15 cellular contexts compared by ENCODE assay signal in genomic region chr2:100248044-100248330, GRCh38.
A peak's percentile ranks its signal among the peaks of the same experiment; 100 is the strongest.
DNase-seq lines count a peak whose midpoint lies in the region; ATAC-seq and TF ChIP-seq lines count a peak whose summit lies in the region.
"Had no signal": no experiment of that assay in that cellular context is flagged by ENCODE, and none has a peak within 500 bp of the region (broad histone marks: within the 10 kb centered on the region; RNA-seq: fewer than 3 reads in every experiment).

No MANE protein-coding gene starts in this region.

- no peak overlapping the region for H3K4me3 Mint-ChIP-seq in activated naive CD8-positive, alpha-beta T cell treated with anti-CD3 and anti-CD28 coated beads, Interleukin-2, amount 50 U/mL, for 24 hours
- H3K4me3 Mint-ChIP-seq in activated naive CD8-positive, alpha-beta T cell treated with anti-CD3 and anti-CD28 coated beads for 36 hours: no peak overlapping the region
- H3K4me3 Mint-ChIP-seq in stimulated activated memory B cell treated with anti-CD40 and anti-IgM and Interleukin-4, amounts not matched to agents 10 μg/mL and 1 μg/mL and 100 μg/mL, for 72 hours: peak overlapping the region; percentile 6
- H3K4me3 Mint-ChIP-seq: activated naive CD8-positive, alpha-beta T cell; CD8-positive, alpha-beta T cell; immature natural killer cell had no signal

- H3K36me3 Mint-ChIP-seq in activated naive CD8-positive, alpha-beta T cell treated with anti-CD3 and anti-CD28 coated beads, Interleukin-2, amount 50 U/mL, for 24 hours (ENCODE audit: low read depth): no peaks in the 10 kb centered on the region
- H3K36me3 Mint-ChIP-seq in activated naive CD8-positive, alpha-beta T cell treated with anti-CD3 and anti-CD28 coated beads for 36 hours: no peaks in the 10 kb centered on the region
- no peaks in the 10 kb centered on the region for H3K36me3 Mint-ChIP-seq in stimulated activated memory B cell treated with anti-CD40 and anti-IgM and Interleukin-4, amounts not matched to agents 10 μg/mL and 1 μg/mL and 100 μg/mL, for 72 hours
- H3K36me3 Mint-ChIP-seq: activated naive CD8-positive, alpha-beta T cell; CD8-positive, alpha-beta T cell; immature natural killer cell had no signal

- no peaks in the 10 kb centered on the region for H3K27me3 ChIP-seq in thyroid gland

- no peaks in the 10 kb centered on the region for H3K36me3 ChIP-seq in thyroid gland

- ATAC-seq in activated naive CD8-positive, alpha-beta T cell treated with anti-CD3 and anti-CD28 coated beads, Interleukin-2, amount 50 U/mL, for 24 hours: no peak
- peak; percentile 18 for ATAC-seq in HG02610 (IDR thresholded peaks at IDR 0.05; ENCODE audit: unreplicated experiment)
- peak; percentile 25 for ATAC-seq in HG03457 (IDR thresholded peaks at IDR 0.05; ENCODE audit: unreplicated experiment)
- peak; percentile 69 for ATAC-seq in stimulated activated memory B cell treated with anti-CD40 and anti-IgM and Interleukin-4, amounts not matched to agents 10 μg/mL and 1 μg/mL and 100 μg/mL, for 72 hours
- ATAC-seq: CD8-positive, alpha-beta T cell had no signal

- no peak for TF ChIP-seq POLR2A in thyroid gland (IDR thresholded peaks at IDR 0.05)

- WGBS in thyroid gland, 2 donors: 90 to 92% methylated on average over 4 of the region's 4 CpGs

- peaks cover 7% of the 10 kb centered on the region for H3K27me3 Mint-ChIP-seq in activated naive CD8-positive, alpha-beta T cell treated with anti-CD3 and anti-CD28 coated beads, Interleukin-2, amount 50 U/mL, for 24 hours
- H3K27me3 Mint-ChIP-seq in activated naive CD8-positive, alpha-beta T cell treated with anti-CD3 and anti-CD28 coated beads for 36 hours: peaks cover 3% of the 10 kb centered on the region
- no peaks in the 10 kb centered on the region for H3K27me3 Mint-ChIP-seq in stimulated activated memory B cell treated with anti-CD40 and anti-IgM and Interleukin-4, amounts not matched to agents 10 μg/mL and 1 μg/mL and 100 μg/mL, for 72 hours
- H3K27me3 Mint-ChIP-seq: activated naive CD8-positive, alpha-beta T cell had no signal

- no peaks in the 10 kb centered on the region for H3K9me3 Mint-ChIP-seq in activated naive CD8-positive, alpha-beta T cell treated with anti-CD3 and anti-CD28 coated beads, Interleukin-2, amount 50 U/mL, for 24 hours
- no peaks in the 10 kb centered on the region for H3K9me3 Mint-ChIP-seq in activated naive CD8-positive, alpha-beta T cell treated with anti-CD3 and anti-CD28 coated beads for 36 hours
- H3K9me3 Mint-ChIP-seq in stimulated activated memory B cell treated with anti-CD40 and anti-IgM and Interleukin-4, amounts not matched to agents 10 μg/mL and 1 μg/mL and 100 μg/mL, for 72 hours: peaks cover 7% of the 10 kb centered on the region
- H3K9me3 Mint-ChIP-seq: CD8-positive, alpha-beta T cell; immature natural killer cell had no signal

- H3K27ac ChIP-seq in thyroid gland: no peak overlapping the region
- H3K27ac ChIP-seq: parathyroid adenoma had no signal

- H3K4me1 ChIP-seq in thyroid gland: no peaks in the 10 kb centered on the region
- H3K4me1 ChIP-seq: parathyroid adenoma had no signal

- intact Hi-C loops in thyroid gland (cut with DNase I): loop anchor here (10.0 kb wide), 1 partner anchor 423 kb away; no protein-coding TSS in a partner anchor

- no peak for TF ChIP-seq CTCF in thyroid gland (IDR thresholded peaks at IDR 0.05)

- H3K4me1 Mint-ChIP-seq in activated naive CD8-positive, alpha-beta T cell treated with anti-CD3 and anti-CD28 coated beads, Interleukin-2, amount 50 U/mL, for 24 hours: peaks cover 28% of the 10 kb centered on the region
- no peaks in the 10 kb centered on the region for H3K4me1 Mint-ChIP-seq in activated naive CD8-positive, alpha-beta T cell treated with anti-CD3 and anti-CD28 coated beads for 36 hours
- peaks cover 74% of the 10 kb centered on the region for H3K4me1 Mint-ChIP-seq in stimulated activated memory B cell treated with anti-CD40 and anti-IgM and Interleukin-4, amounts not matched to agents 10 μg/mL and 1 μg/mL and 100 μg/mL, for 72 hours
- H3K4me1 Mint-ChIP-seq: immature natural killer cell had no signal

- no peak for DNase-seq in activated naive CD8-positive, alpha-beta T cell treated with anti-CD3 and anti-CD28 coated beads, Interleukin-2, amount 50 U/mL, for 24 hours
- no peak for DNase-seq in activated naive CD8-positive, alpha-beta T cell treated with anti-CD3 and anti-CD28 coated beads for 36 hours
- no peak for DNase-seq in SKM-1 (lab: John Stamatoyannopoulos, UW; ENCODE audit: unreplicated experiment)
- DNase-seq in NCI-H1092 (lab: John Stamatoyannopoulos, UW): no peak
- no peak for DNase-seq in thyroid gland
- DNase-seq: 8988T; activated CD4-positive, CD25-positive, alpha-beta regulatory T cell treated with anti-CD3 and anti-CD28 coated beads, Interleukin-2, amount 50 U/mL, for 72 hours; CD8-positive, alpha-beta T cell; GF-D8; immature natural killer cell had no signal

- H3K4me3 ChIP-seq in thyroid gland (replicated peaks in 1 of 3): no peak overlapping the region

- H3K27ac Mint-ChIP-seq in activated naive CD8-positive, alpha-beta T cell treated with anti-CD3 and anti-CD28 coated beads, Interleukin-2, amount 50 U/mL, for 24 hours: peak overlapping the region; percentile 11
- no peak overlapping the region for H3K27ac Mint-ChIP-seq in activated naive CD8-positive, alpha-beta T cell treated with anti-CD3 and anti-CD28 coated beads for 36 hours
- peak overlapping the region; percentile 8 for H3K27ac Mint-ChIP-seq in stimulated activated memory B cell treated with anti-CD40 and anti-IgM and Interleukin-4, amounts not matched to agents 10 μg/mL and 1 μg/mL and 100 μg/mL, for 72 hours
- H3K27ac Mint-ChIP-seq: activated naive CD8-positive, alpha-beta T cell; CD8-positive, alpha-beta T cell; immature natural killer cell had no signal

- H3K9me3 ChIP-seq in thyroid gland: no peaks in the 10 kb centered on the region
